Comparison of ENCODE assay signal across 12 cellular contexts in genomic region chr3:189529468-189529867, GRCh38.
DNase-seq lines count a peak whose midpoint lies in the region; ATAC-seq lines count a peak whose summit lies in the region.
"Had no signal": no experiment of that assay in that cellular context is flagged by ENCODE, and none has a peak within 500 bp of the region (broad histone marks: within the 10 kb centered on the region; RNA-seq: fewer than 3 reads in every experiment).

No MANE protein-coding gene starts in this region.

- peaks cover 26% of the 10 kb centered on the region for H3K4me1 Mint-ChIP-seq in activated T-cell treated with anti-CD3 and anti-CD28 coated beads, Interleukin-2, amount 50 U/mL, for 4 hours (ENCODE audit: low read depth)
- H3K4me1 Mint-ChIP-seq in stimulated activated effector memory CD8-positive, alpha-beta T cell treated with anti-CD3 and anti-CD28 coated beads, Interleukin-12 subunit alpha, Interleukin-12 subunit beta, amount 100 ng/mL, for 72 hours = peaks cover 30% of the 10 kb centered on the region

- ATAC-seq in activated T-cell treated with anti-CD3 and anti-CD28 coated beads, Interleukin-2, amount 50 U/mL, for 4 hours = peak; percentile 85 to 87
- ATAC-seq in GM19463 (IDR thresholded peaks at IDR 0.05; ENCODE audit: unreplicated experiment) = peak; percentile 72
- peak; percentile 55 for ATAC-seq in HG03196 (IDR thresholded peaks at IDR 0.05; ENCODE audit: unreplicated experiment)
- peak; percentile 95 for ATAC-seq in stimulated activated effector memory CD8-positive, alpha-beta T cell treated with anti-CD3 and anti-CD28 coated beads, Interleukin-12 subunit alpha, Interleukin-12 subunit beta, amount 100 ng/mL, for 72 hours
- ATAC-seq: left lobe of liver had no signal

- H3K27ac Mint-ChIP-seq in stimulated activated effector memory CD8-positive, alpha-beta T cell treated with anti-CD3 and anti-CD28 coated beads, Interleukin-12 subunit alpha, Interleukin-12 subunit beta, amount 100 ng/mL, for 72 hours = peak overlapping the region; percentile 88

- no peaks in the 10 kb centered on the region for H3K27me3 Mint-ChIP-seq in activated T-cell treated with anti-CD3 and anti-CD28 coated beads, Interleukin-2, amount 50 U/mL, for 4 hours (ENCODE audit: low read depth)

- DNase-seq in activated T-cell treated with anti-CD3 and anti-CD28 coated beads, Interleukin-2, amount 50 U/mL, for 4 hours = no peak
- no peak for DNase-seq in activated T-cell treated with anti-CD3 and anti-CD28 coated beads, Interleukin-2, amount 50 U/mL, for 48 hours
- DNase-seq in stimulated activated effector memory CD8-positive, alpha-beta T cell treated with anti-CD3 and anti-CD28 coated beads, Interleukin-12 subunit alpha, Interleukin-12 subunit beta, amount 100 ng/mL, for 72 hours (ENCODE audit: low spot score in 2 of 2) = no peak
- DNase-seq in A172 (ENCODE audit: low spot score) = no peak
- no peak for DNase-seq in NCI-H187 treated with DMSO at 0.1 percent for 48 hours (lab: John Stamatoyannopoulos, UW)
- no peak for DNase-seq in NCI-H1436 (lab: John Stamatoyannopoulos, UW)
- DNase-seq: HCEC 1CT, NCI-H1105, NCI-H226 had no signal

- H3K9me3 Mint-ChIP-seq in activated T-cell treated with anti-CD3 and anti-CD28 coated beads, Interleukin-2, amount 50 U/mL, for 4 hours = peaks cover 17% of the 10 kb centered on the region
- peaks cover 10% of the 10 kb centered on the region for H3K9me3 Mint-ChIP-seq in stimulated activated effector memory CD8-positive, alpha-beta T cell treated with anti-CD3 and anti-CD28 coated beads, Interleukin-12 subunit alpha, Interleukin-12 subunit beta, amount 100 ng/mL, for 72 hours

- H3K4me3 Mint-ChIP-seq in activated T-cell treated with anti-CD3 and anti-CD28 coated beads, Interleukin-2, amount 50 U/mL, for 4 hours = peak overlapping the region; percentile 1
- no peak overlapping the region for H3K4me3 Mint-ChIP-seq in stimulated activated effector memory CD8-positive, alpha-beta T cell treated with anti-CD3 and anti-CD28 coated beads, Interleukin-12 subunit alpha, Interleukin-12 subunit beta, amount 100 ng/mL, for 72 hours

- H3K36me3 Mint-ChIP-seq in activated T-cell treated with anti-CD3 and anti-CD28 coated beads, Interleukin-2, amount 50 U/mL, for 4 hours (ENCODE audit: insufficient read depth) = no peaks in the 10 kb centered on the region
- H3K36me3 Mint-ChIP-seq in stimulated activated effector memory CD8-positive, alpha-beta T cell treated with anti-CD3 and anti-CD28 coated beads, Interleukin-12 subunit alpha, Interleukin-12 subunit beta, amount 100 ng/mL, for 72 hours = peaks cover 6% of the 10 kb centered on the region
